ENCODE assay signal across 31 cellular contexts in genomic region chr14:104803280-104803915, GRCh38. TPM values are rescaled to one million over a fixed set of nuclear protein-coding genes. Genes with fewer than 3 reads are reported as not detected.
DNase-seq lines count a peak whose midpoint lies in the region; ATAC-seq and TF ChIP-seq lines count a peak whose summit lies in the region.
"Had no signal": no experiment of that assay in that cellular context is flagged by ENCODE, and none has a peak within 500 bp of the region (broad histone marks: within the 10 kb centered on the region; RNA-seq: fewer than 3 reads in every experiment).

No MANE protein-coding gene starts in this region.

- H3K27ac Mint-ChIP-seq in CD4-positive, CD25-positive, alpha-beta regulatory T cell = no peak overlapping the region
- peak overlapping the region; percentile 38 for H3K27ac Mint-ChIP-seq in glutamatergic neuron (ENCODE audit: unreplicated experiment)
- H3K27ac Mint-ChIP-seq in activated naive CD4-positive, alpha-beta T cell treated with anti-CD3 and anti-CD28 coated beads for 36 hours = no peak overlapping the region

- H3K9me2 ChIP-seq in GM23248 (ENCODE audit: insufficient read depth) = no peaks in the 10 kb centered on the region

- WGBS in ovary, 3 donors = 74 to 84% (median 79%) methylated on average over 19 of the region's 19 CpGs
- WGBS in GM23248 (ENCODE audit: low coverage in 1 of 2, low lambda C conversion rate in 2 of 2, missing lambda C conversion rate in 2 of 2), 2 experiments = 81 to 86% methylated on average over 19 of the region's 19 CpGs

- H3K4me2 ChIP-seq in GM23248 (ENCODE audit: unreplicated experiment) = no peak overlapping the region

- no peak overlapping the region for H3K9ac ChIP-seq in GM23248

- no peaks in the 10 kb centered on the region for H3K79me2 ChIP-seq in GM23248 (ENCODE audit: insufficient read depth)

- TF ChIP-seq CTCF in 22Rv1 (IDR thresholded peaks at IDR 0.05) = no peak
- no peak for TF ChIP-seq CTCF in glutamatergic neuron (IDR thresholded peaks at IDR 0.05; ENCODE audit: partially characterized antibody, unreplicated experiment)
- TF ChIP-seq CTCF in ovary (IDR thresholded peaks at IDR 0.05) = no peak

- no peaks in the 10 kb centered on the region for H3K36me3 ChIP-seq in CD4-positive, CD25-positive, alpha-beta regulatory T cell (ENCODE audit: control insufficient read depth, insufficient read depth, low read length)
- H3K36me3 ChIP-seq in ovary (no peaks in the 10 kb centered on the region), GM23248 (ENCODE audit: low read depth) (no peaks in the 10 kb centered on the region)
- H3K36me3 ChIP-seq: ascending aorta, Peyer's patch, tibial artery, vagina had no signal

- H3K27ac ChIP-seq in 22Rv1 (peak overlapping the region; percentile 98), ovary (no peak overlapping the region), GM23248 (no peak overlapping the region)
- no peak overlapping the region for H3K27ac ChIP-seq in CD4-positive, CD25-positive, alpha-beta regulatory T cell (ENCODE audit: insufficient read depth, low read length, poor library complexity, severe bottlenecking)
- H3K27ac ChIP-seq: ascending aorta, coronary artery, epithelial cell of prostate, Peyer's patch, tibial artery, vagina, VCaP had no signal

- H3K4me1 Mint-ChIP-seq in CD4-positive, CD25-positive, alpha-beta regulatory T cell = peaks cover 0 to 37% (median 7%) of the 10 kb centered on the region in 4 donors
- peaks cover 24% of the 10 kb centered on the region for H3K4me1 Mint-ChIP-seq in glutamatergic neuron (ENCODE audit: low read depth, unreplicated experiment)
- H3K4me1 Mint-ChIP-seq in activated naive CD4-positive, alpha-beta T cell treated with anti-CD3 and anti-CD28 coated beads for 36 hours (ENCODE audit: low read depth) = peaks cover 15% of the 10 kb centered on the region

- H3K27me3 ChIP-seq in CD4-positive, CD25-positive, alpha-beta regulatory T cell (ENCODE audit: control insufficient read depth, insufficient read depth, low read length) = no peaks in the 10 kb centered on the region
- no peaks in the 10 kb centered on the region for H3K27me3 ChIP-seq in ovary
- no peaks in the 10 kb centered on the region for H3K27me3 ChIP-seq in GM23248 (replicated peaks; ENCODE audit: insufficient read depth)
- H3K27me3 ChIP-seq: ascending aorta, Peyer's patch, tibial artery, vagina had no signal

- H4K20me1 ChIP-seq in GM23248 (ENCODE audit: insufficient read depth) = no peaks in the 10 kb centered on the region

- no peaks in the 10 kb centered on the region for H3K9me3 Mint-ChIP-seq in CD4-positive, CD25-positive, alpha-beta regulatory T cell
- H3K9me3 Mint-ChIP-seq in glutamatergic neuron (ENCODE audit: unreplicated experiment) = peaks cover 9% of the 10 kb centered on the region
- H3K9me3 Mint-ChIP-seq in activated naive CD4-positive, alpha-beta T cell treated with anti-CD3 and anti-CD28 coated beads for 36 hours = no peaks in the 10 kb centered on the region

- CTCF ChIA-PET in activated naive CD4-positive, alpha-beta T cell treated with anti-CD3 and anti-CD28 coated beads for 36 hours (lab: Charles Lee) = interaction anchor here (0.9 kb wide), 1 partner anchor 35 kb away, joined by 4 read pairs; no protein-coding TSS in a partner anchor

- no peak overlapping the region for H3K4me3 ChIP-seq in CD4-positive, CD25-positive, alpha-beta regulatory T cell (ENCODE audit: low read depth, low read length)
- H3K4me3 ChIP-seq in ovary (no peak overlapping the region), GM23248 (no peak overlapping the region)
- H3K4me3 ChIP-seq: ascending aorta, coronary artery, Peyer's patch, tibial artery, vagina had no signal

- no peak for ATAC-seq in CD4-positive, CD25-positive, alpha-beta regulatory T cell (ENCODE audit: low read depth in 2 of 2)
- ATAC-seq: left ventricle myocardium superior, sciatic nerve had no signal

- intact Hi-C loops in activated naive CD4-positive, alpha-beta T cell treated with anti-CD3 and anti-CD28 coated beads for 36 hours (cut with micrococcal nuclease) = no loop called here
- intact Hi-C loops in ovary (cut with DNase I) = no loop called here

- H3F3A ChIP-seq in GM23248 (ENCODE audit: insufficient read depth) = peaks cover 15% of the 10 kb centered on the region

- no peak for DNase-seq in CD4-positive, CD25-positive, alpha-beta regulatory T cell
- peak; percentile 69 for DNase-seq in NCI-H69 (lab: John Stamatoyannopoulos, UW)
- peak; percentile 36 for DNase-seq in glutamatergic neuron
- DNase-seq in activated naive CD4-positive, alpha-beta T cell treated with anti-CD3 and anti-CD28 coated beads for 36 hours = no peak
- no peak for DNase-seq in ovary
- DNase-seq in activated CD4-positive, CD25-positive, alpha-beta regulatory T cell (lab: John Stamatoyannopoulos, UW) = no peak
- no peak for DNase-seq in GM23248
- DNase-seq: ACHN; activated CD4-positive, alpha-beta T cell treated with anti-CD3 and anti-CD28 coated beads for 48 hours; activated effector memory CD4-positive, alpha-beta T cell treated with Interleukin-2 at 50 U/mL for 16 hours; caudate nucleus; DND-41; effector CD8-positive, alpha-beta T cell; left ventricle myocardium superior; NCI-H187; NCI-H2171; NCI-H510A; NK-92 treated with Interleukin-12 subunit alpha and Interleukin-12 subunit beta, amount 100 ng/mL, for 24 hours; Peyer's patch; SIG-M5; stimulated activated CD4-positive, alpha-beta T cell treated with anti-CD3 and anti-CD28 coated beads, Interleukin-12 subunit alpha, Interleukin-12 subunit beta, amount 100 ng/mL, for 4 hours; stimulated activated CD4-positive, alpha-beta T cell treated with anti-CD3 and anti-CD28 coated beads, Interleukin-4, amount 100 ng/mL, for 1 hour; T1000; tibial artery had no signal

- no peak for TF ChIP-seq POLR2A in ovary (IDR thresholded peaks at IDR 0.05)

- H3K36me3 Mint-ChIP-seq in CD4-positive, CD25-positive, alpha-beta regulatory T cell = no peaks in the 10 kb centered on the region
- H3K36me3 Mint-ChIP-seq in glutamatergic neuron (ENCODE audit: unreplicated experiment) = no peaks in the 10 kb centered on the region
- peaks cover 2% of the 10 kb centered on the region for H3K36me3 Mint-ChIP-seq in activated naive CD4-positive, alpha-beta T cell treated with anti-CD3 and anti-CD28 coated beads for 36 hours (ENCODE audit: low read depth)

- H3K4me3 Mint-ChIP-seq in CD4-positive, CD25-positive, alpha-beta regulatory T cell = peak overlapping the region in 3 of 4 donors; percentile 50 to 65 (median 61)
- peak overlapping the region; percentile 20 for H3K4me3 Mint-ChIP-seq in glutamatergic neuron (ENCODE audit: unreplicated experiment)
- H3K4me3 Mint-ChIP-seq in activated naive CD4-positive, alpha-beta T cell treated with anti-CD3 and anti-CD28 coated beads for 36 hours = no peak overlapping the region

- no peak for TF ChIP-seq EP300 in ovary (IDR thresholded peaks at IDR 0.05)

- in situ Hi-C loops in GM23248 (cut with MboI) = no loop called here

- no peak overlapping the region for H2AFZ ChIP-seq in GM23248

- no peaks in the 10 kb centered on the region for H3K27me3 Mint-ChIP-seq in CD4-positive, CD25-positive, alpha-beta regulatory T cell
- peaks cover 14% of the 10 kb centered on the region for H3K27me3 Mint-ChIP-seq in glutamatergic neuron (ENCODE audit: unreplicated experiment)
- H3K27me3 Mint-ChIP-seq in activated naive CD4-positive, alpha-beta T cell treated with anti-CD3 and anti-CD28 coated beads for 36 hours (ENCODE audit: low read depth) = no peaks in the 10 kb centered on the region

- H3K9me3 ChIP-seq in CD4-positive, CD25-positive, alpha-beta regulatory T cell (ENCODE audit: control insufficient read depth in 2 of 2, low read length in 2 of 2) = no peaks in the 10 kb centered on the region
- no peaks in the 10 kb centered on the region for H3K9me3 ChIP-seq in ovary
- no peaks in the 10 kb centered on the region for H3K9me3 ChIP-seq in GM23248 (ENCODE audit: low read depth)
- H3K9me3 ChIP-seq: ascending aorta, Peyer's patch, tibial artery, vagina had no signal

- H3K4me1 ChIP-seq in CD4-positive, CD25-positive, alpha-beta regulatory T cell (ENCODE audit: control insufficient read depth, insufficient read depth, low read length, poor library complexity, severe bottlenecking) = peaks cover 20% of the 10 kb centered on the region
- H3K4me1 ChIP-seq in ovary (ENCODE audit: insufficient read depth) (peaks cover 11% of the 10 kb centered on the region), GM23248 (ENCODE audit: insufficient read depth) (peaks cover 7% of the 10 kb centered on the region; the same call in 1 of the 2 replicates)

RNA-seq across cellular contexts. Expression of gene ZBTB42, which starts 2.5 kb away (rescaled TPM):
- 3.6 TPM for total RNA-seq in CD4-positive, CD25-positive, alpha-beta regulatory T cell
- polyA plus RNA-seq in CD4-positive, CD25-positive, alpha-beta regulatory T cell = 1 to 10 TPM; 1.3 to 2.1 (median 1.9) TPM
- total RNA-seq in glutamatergic neuron (ENCODE audit: unreplicated experiment) = 6.0 TPM
- 1 to 10 TPM; 1.3 to 1.6 TPM for total RNA-seq in activated naive CD4-positive, alpha-beta T cell treated with anti-CD3 and anti-CD28 coated beads for 36 hours
- total RNA-seq in ovary = 10 to 100 TPM in 1 of 7 donors, 1 to 10 TPM in 6; 2.0 to 18.7 (median 4.1) TPM
- 1 to 10 TPM in 1 of 2 donors, under 1 TPM in 1; 0.42 to 1.8 TPM for polyA plus RNA-seq in ovary
- total RNA-seq in GM23248 (2014; rRNA removed; shearing (Covaris generic)) = 2.4 and 6.2 TPM in 2 replicates
- polyA plus RNA-seq in GM23248 (2016; fragmentation: Nextera tagmentation; extraction: Ambion mirVana) = 0.56 and 0.75 TPM in 2 replicates

RNA-seq across cellular contexts. Expression of gene AKT1, which starts 7.8 kb away (rescaled TPM):
- total RNA-seq in CD4-positive, CD25-positive, alpha-beta regulatory T cell = 86.0 TPM
- polyA plus RNA-seq in CD4-positive, CD25-positive, alpha-beta regulatory T cell = 10 to 100 TPM in 2 of 4 donors, 1 to 10 TPM in 2; 6.3 to 19.8 (median 12.4) TPM
- 300 TPM for total RNA-seq in glutamatergic neuron (ENCODE audit: unreplicated experiment)
- total RNA-seq in activated naive CD4-positive, alpha-beta T cell treated with anti-CD3 and anti-CD28 coated beads for 36 hours = 100 to 1,000 TPM; 114 to 115 TPM
- total RNA-seq in ovary = 100 to 1,000 TPM in 4 of 7 donors, 10 to 100 TPM in 3; 58.1 to 105 (median 103) TPM
- 10 to 100 TPM; 53.9 to 72.6 TPM for polyA plus RNA-seq in ovary
- 154 and 164 TPM in 2 replicates for total RNA-seq in GM23248 (2014; rRNA removed; shearing (Covaris generic))
- 16.9 and 17.9 TPM in 2 replicates for polyA plus RNA-seq in GM23248 (2016; fragmentation: Nextera tagmentation; extraction: Ambion mirVana)

RNA-seq across cellular contexts. Expression of gene SIVA1, which starts 50.5 kb away (rescaled TPM):
- total RNA-seq in CD4-positive, CD25-positive, alpha-beta regulatory T cell = 82.6 TPM
- polyA plus RNA-seq in CD4-positive, CD25-positive, alpha-beta regulatory T cell = 100 to 1,000 TPM; 234 to 281 (median 246) TPM
- total RNA-seq in glutamatergic neuron (ENCODE audit: unreplicated experiment) (30.5 TPM), ovary (100 to 1,000 TPM in 3 of 7 donors, 10 to 100 TPM in 4; 85.7 to 385 (median 91.6) TPM)
- total RNA-seq in activated naive CD4-positive, alpha-beta T cell treated with anti-CD3 and anti-CD28 coated beads for 36 hours = 10 to 100 TPM; 86.1 to 92.7 TPM
- polyA plus RNA-seq in ovary (100 to 1,000 TPM in 1 of 2 donors, 1 to 10 TPM in 1; 2.4 to 249 TPM), GM23248 (2016; fragmentation: Nextera tagmentation; extraction: Ambion mirVana) (132 and 141 TPM in 2 replicates)
- 148 and 174 TPM in 2 replicates for total RNA-seq in GM23248 (2014; rRNA removed; shearing (Covaris generic))

Comparison
In these comparisons a context has a peak if more than half of its experiments do, and no peak if none do; other contexts are left out.
1. DNase-seq: peak in NCI-H69 (single experiment) and glutamatergic neuron (single experiment); none in CD4-positive, CD25-positive, alpha-beta regulatory T cell (0 of 3), activated naive CD4-positive, alpha-beta T cell treated with anti-CD3 and anti-CD28 coated beads for 36 hours (single experiment), ovary (0 of 5), activated CD4-positive, CD25-positive, alpha-beta regulatory T cell (0 of 4) and GM23248 (single experiment).